ENCODE assay signal across 8 cellular contexts in the genomic region with DNA sequence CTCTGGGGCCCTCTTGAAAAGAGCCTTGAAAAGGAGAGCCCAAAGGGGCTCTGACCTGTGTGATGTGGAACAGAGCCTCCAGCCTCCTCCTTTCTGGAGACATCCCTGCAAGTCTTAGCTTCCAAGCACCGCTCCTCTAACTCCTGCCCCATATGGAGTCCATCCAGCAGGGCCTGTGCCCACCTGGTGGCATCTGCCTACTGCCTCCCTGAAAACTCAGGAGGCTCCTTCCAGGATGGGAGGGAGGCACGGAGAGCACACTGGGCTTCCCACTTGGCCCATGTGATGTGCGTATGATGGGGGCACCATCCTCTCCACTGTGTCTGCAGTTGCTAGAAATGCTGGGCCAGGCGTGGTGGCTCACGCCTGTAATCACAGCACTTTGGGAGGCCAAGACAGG.
"Had no signal": no experiment of that assay in that cellular context is flagged by ENCODE, and none has a peak within 500 bp of the region (broad histone marks: within the 10 kb centered on the region; RNA-seq: fewer than 3 reads in every experiment).

No MANE protein-coding gene starts in this region.

- H3K4me3 Mint-ChIP-seq: GM23338, H9, IgD-negative memory B cell had no signal

- H3K27ac Mint-ChIP-seq: H9, IgD-negative memory B cell had no signal

- H3K27ac ChIP-seq: HL-60 had no signal

- FAIRE-seq: H1, H54, HepG2 had no signal

- H3K4me3 ChIP-seq: GM23338 had no signal

- H3K4me1 Mint-ChIP-seq: GM23338 had no signal

- DNase-seq: HCEC 1CT had no signal

- ATAC-seq: GM23338, HepG2 had no signal

- H3K36me3 Mint-ChIP-seq: IgD-negative memory B cell had no signal
